ENCODE assay signal across 14 cellular contexts in genomic region chr9:38319496-38320173, GRCh38.
DNase-seq lines count a peak whose midpoint lies in the region; ATAC-seq and TF ChIP-seq lines count a peak whose summit lies in the region.
"Had no signal": no experiment of that assay in that cellular context is flagged by ENCODE, and none has a peak within 500 bp of the region (broad histone marks: within the 10 kb centered on the region; RNA-seq: fewer than 3 reads in every experiment).

No MANE protein-coding gene starts in this region.

- H3K4me2 ChIP-seq in GM23248 (ENCODE audit: unreplicated experiment) = peak overlapping the region; percentile 30

- H3K4me1 ChIP-seq in GM23248 (ENCODE audit: insufficient read depth) = peaks cover 9% of the 10 kb centered on the region
- peaks cover 49% of the 10 kb centered on the region for H3K4me1 ChIP-seq in body of pancreas
- peaks cover 8% of the 10 kb centered on the region for H3K4me1 ChIP-seq in suprapubic skin

- TF ChIP-seq EP300 in suprapubic skin (IDR thresholded peaks at IDR 0.05) = no peak

- H3K9me3 ChIP-seq in GM23248 (ENCODE audit: low read depth) = no peaks in the 10 kb centered on the region
- H3K9me3 ChIP-seq in body of pancreas = no peaks in the 10 kb centered on the region
- H3K9me3 ChIP-seq in suprapubic skin = no peaks in the 10 kb centered on the region
- H3K9me3 ChIP-seq: esophagus squamous epithelium had no signal

- DNase-seq in GM23248 (no peak), body of pancreas (no peak), kidney tubule cell (ENCODE audit: low spot score) (peak; percentile 81), suprapubic skin (ENCODE audit: low spot score in 2 of 2) (no peak), NCI-H2107 treated with DMSO at 0.1 percent for 48 hours (lab: John Stamatoyannopoulos, UW; ENCODE audit: unreplicated experiment) (no peak), HuH-7 (ENCODE audit: low spot score) (no peak), COR-L47 (lab: John Stamatoyannopoulos, UW) (no peak)
- no peak for DNase-seq in activated CD4-positive, CD25-positive, alpha-beta regulatory T cell (lab: John Stamatoyannopoulos, UW)
- DNase-seq: C1 segment of cervical spinal cord; esophagus squamous epithelium; NCI-H2081 treated with DMSO at 0.1 percent for 48 hours; stimulated activated CD4-positive, alpha-beta T cell treated with anti-CD3 and anti-CD28 coated beads, Interleukin-2, amount 100 ng/mL, for 24 hours had no signal

- H3K4me3 ChIP-seq in GM23248 = peak overlapping the region; percentile 41
- H3K4me3 ChIP-seq in body of pancreas = no peak overlapping the region
- H3K4me3 ChIP-seq in suprapubic skin = peak overlapping the region; percentile 12

- peaks cover 26% of the 10 kb centered on the region for H3K27me3 ChIP-seq in GM23248 (replicated peaks; ENCODE audit: insufficient read depth)
- no peaks in the 10 kb centered on the region for H3K27me3 ChIP-seq in body of pancreas
- no peaks in the 10 kb centered on the region for H3K27me3 ChIP-seq in suprapubic skin
- H3K27me3 ChIP-seq: esophagus squamous epithelium had no signal

- ATAC-seq in body of pancreas = no peak
- ATAC-seq: WTC11 had no signal

- in situ Hi-C loops in GM23248 (cut with MboI) = no loop called here

- H4K20me1 ChIP-seq in GM23248 (ENCODE audit: insufficient read depth) = no peaks in the 10 kb centered on the region

- no peaks in the 10 kb centered on the region for H3K79me2 ChIP-seq in GM23248 (ENCODE audit: insufficient read depth)

- peak overlapping the region; percentile 77 for H2AFZ ChIP-seq in GM23248

- TF ChIP-seq POLR2A in body of pancreas (IDR thresholded peaks at IDR 0.05) (no peak), suprapubic skin (IDR thresholded peaks at IDR 0.05) (no peak)

- WGBS in GM23248 (ENCODE audit: low coverage in 1 of 2, low lambda C conversion rate in 2 of 2, missing lambda C conversion rate in 2 of 2), 2 experiments = 13 to 15% methylated on average over 5 of the region's 5 CpGs
- WGBS in body of pancreas, 2 donors = 7 to 8% methylated on average over 5 of the region's 5 CpGs
- 33% methylated on average over 5 of the region's 5 CpGs for WGBS in suprapubic skin

- H3K9me2 ChIP-seq in GM23248 (ENCODE audit: insufficient read depth) = no peaks in the 10 kb centered on the region

- H3K27ac ChIP-seq in GM23248 = no peak overlapping the region
- H3K27ac ChIP-seq in body of pancreas = peak overlapping the region; percentile 57 to 81 (median 75)
- no peak overlapping the region for H3K27ac ChIP-seq in suprapubic skin
- H3K27ac ChIP-seq: HL-60 had no signal

- H3F3A ChIP-seq in GM23248 (ENCODE audit: insufficient read depth) = 0 out of 2 replicates have a peak, but pooled peaks cover 6% of the 10 kb centered on the region

- intact Hi-C loops in body of pancreas (cut with DNase I) = no loop called here

- TF ChIP-seq CTCF in body of pancreas (IDR thresholded peaks at IDR 0.05) (no peak), suprapubic skin (IDR thresholded peaks at IDR 0.05) (no peak)

- H3K36me3 ChIP-seq in GM23248 (ENCODE audit: low read depth) = no peaks in the 10 kb centered on the region
- no peaks in the 10 kb centered on the region for H3K36me3 ChIP-seq in body of pancreas (replicated peaks in 1 of 2; ENCODE audit: insufficient read depth in 1 of 2, low read depth in 2 of 2)
- H3K36me3 ChIP-seq in suprapubic skin = no peaks in the 10 kb centered on the region
- H3K36me3 ChIP-seq: esophagus squamous epithelium had no signal

- peak overlapping the region; percentile 20; the same call in 1 of the 2 replicates for H3K9ac ChIP-seq in GM23248

Comparison
In these comparisons a context has a peak if more than half of its experiments do, and no peak if none do; other contexts are left out.
1. H3K27ac ChIP-seq: peak in body of pancreas (4 of 4); none in GM23248 (single experiment) and suprapubic skin (single experiment).
2. H3K4me3 ChIP-seq: peak in GM23248 (single experiment) and suprapubic skin (single experiment); none in body of pancreas (0 of 2).